8 cellular contexts compared by ENCODE assay signal in the genomic region with DNA sequence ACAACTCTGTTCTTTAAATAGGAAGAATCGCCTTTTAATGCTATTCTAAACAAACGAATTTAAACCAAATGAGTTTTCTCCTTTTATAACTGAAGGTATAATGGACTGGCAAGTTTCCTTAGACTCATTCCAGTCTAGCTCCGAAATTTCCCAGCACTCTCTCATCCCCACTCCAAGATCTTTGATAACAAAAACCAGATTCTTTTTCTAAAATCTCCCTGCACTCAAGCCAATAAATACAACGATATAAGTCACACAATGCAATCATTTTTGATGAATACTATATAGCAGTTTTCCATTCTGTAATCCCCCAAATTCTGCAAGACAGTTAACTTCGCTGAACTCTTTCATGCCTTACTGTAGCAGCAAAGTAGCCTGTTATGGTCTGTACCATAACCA. TPM values are rescaled to one million over a fixed set of nuclear protein-coding genes. Genes with fewer than 3 reads are reported as not detected.
A peak's percentile ranks its signal among the peaks of the same experiment; 100 is the strongest.
DNase-seq lines count a peak whose midpoint lies in the region; ATAC-seq lines count a peak whose summit lies in the region.

No MANE protein-coding gene starts in this region.

- H3K36me3 Mint-ChIP-seq in IgD-negative memory B cell, result no peaks in the 10 kb centered on the region
- peaks cover 34% of the 10 kb centered on the region for H3K36me3 Mint-ChIP-seq in central memory CD8-positive, alpha-beta T cell (ENCODE audit: insufficient read depth)

- H3K27me3 ChIP-seq in ACC112 (ENCODE audit: insufficient read depth, low read length) (no peaks in the 10 kb centered on the region), muscle layer of duodenum (ENCODE audit: low read depth, low read length) (no peaks in the 10 kb centered on the region)

- H3K27me3 Mint-ChIP-seq in IgD-negative memory B cell, result no peaks in the 10 kb centered on the region
- no peaks in the 10 kb centered on the region for H3K27me3 Mint-ChIP-seq in central memory CD8-positive, alpha-beta T cell

- peaks cover 79% of the 10 kb centered on the region for H3K79me2 ChIP-seq in ACC112 (ENCODE audit: control insufficient read depth, insufficient read depth, low read length, unreplicated experiment)

- peak overlapping the region; percentile 95 to 97 (median 95) for H3K27ac Mint-ChIP-seq in IgD-negative memory B cell
- H3K27ac Mint-ChIP-seq in central memory CD8-positive, alpha-beta T cell (ENCODE audit: low read depth), result peak overlapping the region; percentile 98

- no peak for DNase-seq in central memory CD8-positive, alpha-beta T cell (ENCODE audit: low spot score in 2 of 2)
- no peak for DNase-seq in NCI-H128 (lab: John Stamatoyannopoulos, UW; ENCODE audit: unreplicated experiment)
- no peak for DNase-seq in midbrain (lab: John Stamatoyannopoulos, UW)
- no peak for DNase-seq in retina
- no peak for DNase-seq in DMS53 treated with DMSO at 0.1 percent for 48 hours (lab: John Stamatoyannopoulos, UW; ENCODE audit: unreplicated experiment)

- no peak overlapping the region for H2AFZ ChIP-seq in ACC112 (ENCODE audit: low read length, unreplicated experiment)

- no peaks in the 10 kb centered on the region for H3K9me3 Mint-ChIP-seq in IgD-negative memory B cell
- H3K9me3 Mint-ChIP-seq in central memory CD8-positive, alpha-beta T cell, result no peaks in the 10 kb centered on the region

- peak overlapping the region; percentile 89 to 100 (median 96) for H3K4me3 Mint-ChIP-seq in IgD-negative memory B cell
- peak overlapping the region; percentile 94 for H3K4me3 Mint-ChIP-seq in central memory CD8-positive, alpha-beta T cell

- peaks cover 14% of the 10 kb centered on the region for H3K4me1 ChIP-seq in ACC112 (ENCODE audit: control insufficient read depth, insufficient read depth, low read length, unreplicated experiment)
- H3K4me1 ChIP-seq in muscle layer of duodenum (ENCODE audit: control insufficient read depth in 1 of 2, insufficient read depth in 2 of 2, low read length in 2 of 2), result peaks cover 16 to 40% of the 10 kb centered on the region in 2 donors

- 0 out of 2 replicates have a peak overlapping the region, but pooled peaks have one; percentile 63 for H3K27ac ChIP-seq in ACC112 (ENCODE audit: low read depth, low read length)
- peak overlapping the region; percentile 56 for H3K27ac ChIP-seq in muscle layer of duodenum (ENCODE audit: low read length)

- H3K9me3 ChIP-seq in muscle layer of duodenum (ENCODE audit: control insufficient read depth in 1 of 2, low read length in 2 of 2), result no peaks in the 10 kb centered on the region

- H3K36me3 ChIP-seq in ACC112 (ENCODE audit: insufficient read depth, low read length) (peaks cover 16% of the 10 kb centered on the region), muscle layer of duodenum (ENCODE audit: control insufficient read depth in 1 of 2, insufficient read depth in 2 of 2, low read length in 2 of 2) (peaks cover 0 to 16% of the 10 kb centered on the region in 2 donors)

- H3K4me1 Mint-ChIP-seq in IgD-negative memory B cell, result peaks cover 28 to 34% (median 29%) of the 10 kb centered on the region in 3 donors
- H3K4me1 Mint-ChIP-seq in central memory CD8-positive, alpha-beta T cell, result peaks cover 56% of the 10 kb centered on the region

- ATAC-seq in central memory CD8-positive, alpha-beta T cell (replicated peaks; ENCODE audit: extremely low read depth, poor library complexity, severe bottlenecking), result no peak

- peak overlapping the region; percentile 99 for H3K4me3 ChIP-seq in ACC112 (ENCODE audit: low read depth, low read length)
- H3K4me3 ChIP-seq in muscle layer of duodenum (ENCODE audit: low read depth in 1 of 2, low read length in 2 of 2), result peak overlapping the region; percentile 97 to 100

RNA-seq across cellular contexts. Expression of a gene that starts 1.9 kb away (rescaled TPM):
- 47.8 TPM for polyA plus RNA-seq in IgD-negative memory B cell

RNA-seq across cellular contexts. Expression of a gene that starts 27.2 kb away (rescaled TPM):
- 14.5 TPM for polyA plus RNA-seq in IgD-negative memory B cell

RNA-seq across cellular contexts. Expression of a gene that starts 33.1 kb away (rescaled TPM):
- polyA plus RNA-seq in IgD-negative memory B cell, result 2.9 TPM

RNA-seq across cellular contexts. Expression of a gene that starts 40.5 kb away (rescaled TPM):
- polyA plus RNA-seq in IgD-negative memory B cell, result not detected
